Comparison of ENCODE assay signal across 1 cellular context in genomic region chr2:238042849-238043584, GRCh38.
TF ChIP-seq lines count a peak whose summit lies in the region.

No MANE protein-coding gene starts in this region.

TF ChIP-seq in K562, 482 proteins besides CTCF, POLR2A, EP300 and RAD21:
- TF ChIP-seq ZBTB8A (IDR thresholded peaks at IDR 0.05; ENCODE audit: partially characterized antibody) (no peak), EZH2 (IDR thresholded peaks at IDR 0.05; ENCODE audit: borderline replicate concordance, low read depth, low read length) (no peak), POLR2AphosphoS2 (IDR thresholded peaks at IDR 0.05; ENCODE audit: low read length) (peak; percentile 41; the same call in 1 of the 2 replicates)
